ENCODE assay signal across 9 cellular contexts in the genomic region with DNA sequence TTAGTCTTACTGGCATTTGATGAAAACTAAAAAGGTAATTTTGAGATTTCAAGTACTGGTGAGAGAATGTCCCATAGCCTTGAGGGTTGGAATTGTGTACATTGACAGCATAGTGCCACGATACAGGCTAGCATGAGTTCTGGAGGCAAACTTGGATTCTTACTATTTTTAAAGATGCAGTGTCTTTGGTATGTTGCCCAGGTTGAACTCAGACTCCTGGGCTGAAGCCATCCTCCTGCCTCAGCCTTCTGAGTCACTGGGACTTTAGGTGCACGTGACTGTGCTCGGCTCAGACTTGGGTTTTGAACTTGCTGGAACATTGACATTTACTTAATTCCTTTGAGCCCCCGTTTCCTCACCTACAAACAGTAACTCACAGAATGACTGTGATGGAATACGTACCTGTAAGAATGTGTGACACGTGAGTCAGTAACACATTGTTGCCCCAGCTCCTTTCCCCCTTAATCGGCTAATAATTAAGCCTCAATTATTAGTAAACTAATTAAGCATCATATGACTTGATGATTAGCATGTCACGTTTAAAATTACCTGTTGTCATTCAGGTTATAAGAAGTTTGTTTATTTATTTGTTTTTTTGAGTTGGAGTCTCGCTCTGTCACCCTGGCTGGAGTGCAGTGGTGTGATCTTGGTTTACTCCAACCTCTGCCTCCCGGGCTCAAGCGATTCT. TPM values are rescaled to one million over a fixed set of nuclear protein-coding genes. Genes with fewer than 3 reads are reported as not detected.
DNase-seq lines count a peak whose midpoint lies in the region; ATAC-seq, FAIRE-seq and TF ChIP-seq lines count a peak whose summit lies in the region.
"Had no signal": no experiment of that assay in that cellular context is flagged by ENCODE, and none has a peak within 500 bp of the region (broad histone marks: within the 10 kb centered on the region; RNA-seq: fewer than 3 reads in every experiment).

No MANE protein-coding gene starts in this region.

- WGBS in A549 (ENCODE audit: missing lambda C conversion rate) = 68% methylated on average over 11 of the region's 11 CpGs
- WGBS in mammary epithelial cell (ENCODE audit: low coverage, missing lambda C conversion rate) = 45% methylated on average over 11 of the region's 11 CpGs

- no TSS peak for BruUV-seq in mammary epithelial cell (replicated peaks; lab: Mats Ljungman, UMichigan)

- POLR2A ChIA-PET in A549 (lab: Yijun Ruan, JAX) = interaction anchor here (1.3 kb wide), 1 partner anchor 11 kb away, joined by 4 read pairs; a partner anchor contains a TSS

- no peak for FAIRE-seq in A549 (lab: Jason Lieb, UNC)

- TF ChIP-seq EP300 in A549 (IDR thresholded peaks at IDR 0.05) = no peak

- H3K4me3 ChIP-seq in A549 (no peak overlapping the region), mammary epithelial cell (replicated peaks in 1 of 3; ENCODE audit: insufficient read depth in 1 of 3, low read depth in 2 of 3, low read length in 3 of 3) (no peak overlapping the region), mucosa of descending colon (no peak overlapping the region)

- peaks cover 25% of the 10 kb centered on the region for H4K20me1 ChIP-seq in mammary epithelial cell (ENCODE audit: insufficient read depth, low read length)

- no peaks in the 10 kb centered on the region for H3K9me3 ChIP-seq in A549
- H3K9me3 ChIP-seq in mammary epithelial cell (replicated peaks; ENCODE audit: insufficient read depth, low read length) = no peaks in the 10 kb centered on the region
- no peaks in the 10 kb centered on the region for H3K9me3 ChIP-seq in mucosa of descending colon

- H3K27ac ChIP-seq in A549 (peak overlapping the region; percentile 15 to 29; a peak in 2 of 6 replicates), mammary epithelial cell (ENCODE audit: insufficient read depth, low read depth, low read length) (peak overlapping the region; percentile 51)

- H3K27me3 ChIP-seq in mammary epithelial cell (ENCODE audit: insufficient read depth, low read length) = no peaks in the 10 kb centered on the region

- peak overlapping the region; percentile 20 for H3K9ac ChIP-seq in mammary epithelial cell (ENCODE audit: insufficient read depth, low read length)

- ATAC-seq in A549 (peak; percentile 68 to 77), mucosa of descending colon (peak; percentile 34), GM19455 (IDR thresholded peaks at IDR 0.05; ENCODE audit: unreplicated experiment) (no peak), HG03175 (IDR thresholded peaks at IDR 0.05; ENCODE audit: unreplicated experiment) (no peak)

- H3K36me3 ChIP-seq in mammary epithelial cell (ENCODE audit: insufficient read depth, low read length) (peaks cover 6% of the 10 kb centered on the region), mucosa of descending colon (ENCODE audit: low read depth) (no peaks in the 10 kb centered on the region)

- H3K4me2 ChIP-seq in A549 = peak overlapping the region; percentile 61
- peak overlapping the region; percentile 71 for H3K4me2 ChIP-seq in mammary epithelial cell (ENCODE audit: insufficient read depth, low read depth, low read length)

- H2AFZ ChIP-seq in mammary epithelial cell (ENCODE audit: low read depth, low read length) = no peak overlapping the region

- DNase-seq in A549 (ENCODE audit: low read depth in 1 of 2, low spot score in 1 of 2) (peak in 1 of 2 experiments; percentile 46), HPDE6-E6E7 (ENCODE audit: extremely low spot score) (peak; percentile 37), mammary epithelial cell (peak; percentile 83), mucosa of descending colon (no peak), HuH-7 (ENCODE audit: low spot score) (no peak), UCSD-AML1 (lab: John Stamatoyannopoulos, UW; ENCODE audit: unreplicated experiment) (no peak)
- DNase-seq: NCI-H187 had no signal

- TF ChIP-seq CTCF in A549 (IDR thresholded peaks at IDR 0.05) (no peak), mammary epithelial cell (conservative IDR thresholded peaks at IDR 0.05 in 1 of 2, IDR thresholded peaks at IDR 0.05 in 1 of 2; ENCODE audit: extremely low read depth in 1 of 2, insufficient read depth in 1 of 2, low read depth in 1 of 2, low read length in 2 of 2) (no peak), mucosa of descending colon (IDR thresholded peaks at IDR 0.05) (no peak)

- H3K79me2 ChIP-seq in mammary epithelial cell (ENCODE audit: insufficient read depth, low read length) = peaks cover 100% of the 10 kb centered on the region

- dilution Hi-C loops in mammary epithelial cell (cut with HindIII; ENCODE audit: low sequenced_read_pairs) = no loop called here

- in situ Hi-C loops in mammary epithelial cell (cut with MboI; ENCODE audit: low sequenced_read_pairs in 2 of 2) = no loop called here

- no peak for TF ChIP-seq RAD21 in A549 (conservative IDR thresholded peaks at IDR 0.05 in 1 of 2, IDR thresholded peaks at IDR 0.05 in 1 of 2)

- no peak for TF ChIP-seq POLR2A in A549 (IDR thresholded peaks at IDR 0.05; ENCODE audit: low read length)

- intact Hi-C loops in mammary epithelial cell (cut with micrococcal nuclease) (loop anchor here (1.0 to 10.0 kb wide), 2 partner anchors 208 to 403 kb away; a partner anchor contains a TSS), mucosa of descending colon (cut with DNase I, micrococcal nuclease) (no loop called here)

- peaks cover 27% of the 10 kb centered on the region for H3K4me1 ChIP-seq in A549
- peaks cover 30% of the 10 kb centered on the region for H3K4me1 ChIP-seq in mammary epithelial cell (ENCODE audit: insufficient read depth, low read length)
- peaks cover 13% of the 10 kb centered on the region for H3K4me1 ChIP-seq in mucosa of descending colon (ENCODE audit: low read depth)

- CTCF ChIA-PET in A549 (lab: Yijun Ruan, JAX) (interaction anchor here (0.6 to 2.6 kb wide), 3 partner anchors 8 to 1516 kb away, joined by 3 to 9 read pairs (median 7); no protein-coding TSS in a partner anchor), mammary epithelial cell (lab: Charles Lee; ENCODE audit: low non-redundant PET) (no interaction called here)

TF ChIP-seq in A549, 52 proteins besides CTCF, POLR2A, EP300 and RAD21 (continues in another document):
- TF ChIP-seq NPAS2 (CRISPR knock-in tag; IDR thresholded peaks at IDR 0.05; ENCODE audit: borderline replicate concordance) (no peak), CHD4 (IDR thresholded peaks at IDR 0.05; ENCODE audit: borderline replicate concordance) (no peak), GATA3 (IDR thresholded peaks at IDR 0.05; ENCODE audit: borderline replicate concordance) (no peak), RNF2 (IDR thresholded peaks at IDR 0.05; ENCODE audit: borderline replicate concordance, low read depth) (no peak), POLR2AphosphoS2 (conservative IDR thresholded peaks at IDR 0.05; ENCODE audit: low read length) (no peak), PHF8 (IDR thresholded peaks at IDR 0.05; ENCODE audit: borderline replicate concordance, low read depth) (no peak), NFE2L2 (conservative IDR thresholded peaks at IDR 0.05; ENCODE audit: low read length) (no peak)
- TF ChIP-seq, protein P1, sequence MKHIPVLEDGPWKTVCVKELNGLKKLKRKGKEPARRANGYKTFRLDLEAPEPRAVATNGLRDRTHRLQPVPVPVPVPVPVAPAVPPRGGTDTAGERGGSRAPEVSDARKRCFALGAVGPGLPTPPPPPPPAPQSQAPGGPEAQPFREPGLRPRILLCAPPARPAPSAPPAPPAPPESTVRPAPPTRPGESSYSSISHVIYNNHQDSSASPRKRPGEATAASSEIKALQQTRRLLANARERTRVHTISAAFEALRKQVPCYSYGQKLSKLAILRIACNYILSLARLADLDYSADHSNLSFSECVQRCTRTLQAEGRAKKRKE (CRISPR knock-in tag; IDR thresholded peaks at IDR 0.05; ENCODE audit: low read depth) = no peak
- TF ChIP-seq, protein P2, sequence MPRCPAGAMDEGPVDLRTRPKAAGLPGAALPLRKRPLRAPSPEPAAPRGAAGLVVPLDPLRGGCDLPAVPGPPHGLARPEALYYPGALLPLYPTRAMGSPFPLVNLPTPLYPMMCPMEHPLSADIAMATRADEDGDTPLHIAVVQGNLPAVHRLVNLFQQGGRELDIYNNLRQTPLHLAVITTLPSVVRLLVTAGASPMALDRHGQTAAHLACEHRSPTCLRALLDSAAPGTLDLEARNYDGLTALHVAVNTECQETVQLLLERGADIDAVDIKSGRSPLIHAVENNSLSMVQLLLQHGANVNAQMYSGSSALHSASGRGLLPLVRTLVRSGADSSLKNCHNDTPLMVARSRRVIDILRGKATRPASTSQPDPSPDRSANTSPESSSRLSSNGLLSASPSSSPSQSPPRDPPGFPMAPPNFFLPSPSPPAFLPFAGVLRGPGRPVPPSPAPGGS (IDR thresholded peaks at IDR 0.05) = no peak
- TF ChIP-seq, protein P3, sequence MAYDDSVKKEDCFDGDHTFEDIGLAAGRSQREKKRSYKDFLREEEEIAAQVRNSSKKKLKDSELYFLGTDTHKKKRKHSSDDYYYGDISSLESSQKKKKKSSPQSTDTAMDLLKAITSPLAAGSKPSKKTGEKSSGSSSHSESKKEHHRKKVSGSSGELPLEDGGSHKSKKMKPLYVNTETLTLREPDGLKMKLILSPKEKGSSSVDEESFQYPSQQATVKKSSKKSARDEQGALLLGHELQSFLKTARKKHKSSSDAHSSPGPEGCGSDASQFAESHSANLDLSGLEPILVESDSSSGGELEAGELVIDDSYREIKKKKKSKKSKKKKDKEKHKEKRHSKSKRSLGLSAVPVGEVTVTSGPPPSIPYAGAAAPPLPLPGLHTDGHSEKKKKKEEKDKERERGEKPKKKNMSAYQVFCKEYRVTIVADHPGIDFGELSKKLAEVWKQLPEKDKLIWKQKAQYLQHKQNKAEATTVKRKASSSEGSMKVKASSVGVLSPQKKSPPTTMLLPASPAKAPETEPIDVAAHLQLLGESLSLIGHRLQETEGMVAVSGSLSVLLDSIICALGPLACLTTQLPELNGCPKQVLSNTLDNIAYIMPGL (CRISPR knock-in tag; IDR thresholded peaks at IDR 0.05; ENCODE audit: borderline replicate concordance) = no peak
- TF ChIP-seq, protein P4, sequence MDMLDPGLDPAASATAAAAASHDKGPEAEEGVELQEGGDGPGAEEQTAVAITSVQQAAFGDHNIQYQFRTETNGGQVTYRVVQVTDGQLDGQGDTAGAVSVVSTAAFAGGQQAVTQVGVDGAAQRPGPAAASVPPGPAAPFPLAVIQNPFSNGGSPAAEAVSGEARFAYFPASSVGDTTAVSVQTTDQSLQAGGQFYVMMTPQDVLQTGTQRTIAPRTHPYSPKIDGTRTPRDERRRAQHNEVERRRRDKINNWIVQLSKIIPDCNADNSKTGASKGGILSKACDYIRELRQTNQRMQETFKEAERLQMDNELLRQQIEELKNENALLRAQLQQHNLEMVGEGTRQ (IDR thresholded peaks at IDR 0.05) = peak; percentile 49

RNA-seq across cellular contexts. Expression of a gene that starts 10.6 kb away (rescaled TPM):
- polyA plus RNA-seq in A549 (2011; rRNA removed) = 71.2 and 117 TPM in 2 replicates
- polyA plus RNA-seq in A549 (2012; cell fraction: cytosol; rRNA removed) = 58.0 and 60.0 TPM in 2 replicates
- 64.6 and 79.2 TPM in 2 replicates for polyA plus RNA-seq in A549 (2012; cell fraction: nucleus; rRNA removed)
- 128 to 136 TPM (median 131 TPM) in 3 replicates for polyA plus RNA-seq in A549 (2017; fragmentation: RNase III; extraction: RNeasy Plus Mini Kit Qiagen cat#74134 plus additional on column Dnase treatment)
- 19.9 and 22.8 TPM in 2 replicates for polyA minus RNA-seq in A549 (2011; rRNA and poly(A)+ RNA removed)
- 100 to 1,000 TPM; 151 to 157 TPM for total RNA-seq in mammary epithelial cell
- polyA plus RNA-seq in mammary epithelial cell = 75.6 TPM
- 39.8 TPM for polyA minus RNA-seq in mammary epithelial cell
- 100 to 1,000 TPM in 1 of 3 donors, 10 to 100 TPM in 2; 71.2 to 165 (median 75.0) TPM for total RNA-seq in mucosa of descending colon

Comparison
In these comparisons a context has a peak if more than half of its experiments do, and no peak if none do; other contexts are left out.
1. ATAC-seq: peak in A549 (2 of 2) and mucosa of descending colon (single experiment); none in GM19455 (single experiment) and HG03175 (single experiment).
2. DNase-seq: peak in HPDE6-E6E7 (single experiment) and mammary epithelial cell (single experiment); none in mucosa of descending colon (0 of 3), HuH-7 (single experiment) and UCSD-AML1 (single experiment).